24 cellular contexts compared by ENCODE assay signal in the genomic region with DNA sequence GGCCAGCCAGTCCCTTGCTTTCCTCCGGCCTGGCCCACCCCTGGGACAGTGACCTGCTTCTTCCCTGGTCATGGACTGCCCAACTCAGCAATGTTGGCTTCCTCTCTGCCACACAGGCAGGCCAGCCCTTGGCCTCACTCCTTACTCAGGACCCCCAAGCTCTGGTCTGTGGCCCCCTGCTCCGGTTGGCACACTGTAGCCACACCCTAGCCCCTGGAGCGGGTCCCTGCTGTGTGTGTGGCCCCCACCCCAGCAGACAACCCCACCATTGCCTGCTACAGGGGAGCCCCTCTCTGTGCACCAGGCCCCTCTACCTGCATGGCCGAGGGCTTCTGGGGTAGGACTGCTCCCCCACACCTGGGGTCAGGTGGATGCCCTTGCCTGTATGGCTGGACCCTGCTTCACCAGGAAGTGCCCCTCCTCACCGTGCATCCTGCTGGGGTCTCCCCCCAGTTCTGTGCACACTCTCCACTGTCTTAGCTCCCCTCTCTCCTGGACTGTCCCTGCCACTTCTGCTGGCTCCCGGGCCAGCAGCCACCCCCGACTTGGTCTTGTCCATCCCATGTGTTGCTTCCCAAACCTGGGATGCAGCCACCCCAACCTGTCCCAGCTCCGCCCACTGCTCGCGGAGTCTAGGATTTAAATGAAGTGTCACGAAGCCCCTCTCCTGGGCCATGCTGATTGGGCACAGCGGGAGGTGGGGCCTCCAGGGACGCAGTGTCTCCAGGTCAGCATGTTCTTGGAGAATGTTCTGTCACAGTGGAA.
"Had no signal": no experiment of that assay in that cellular context is flagged by ENCODE, and none has a peak within 500 bp of the region (broad histone marks: within the 10 kb centered on the region; RNA-seq: fewer than 3 reads in every experiment).

No MANE protein-coding gene starts in this region.

- H3K4me1 ChIP-seq: breast epithelium, SJCRH30 had no signal

- H2AFZ ChIP-seq: PC-9 had no signal

- H3K27me3 ChIP-seq: breast epithelium, SJCRH30 had no signal

- H3K4me1 Mint-ChIP-seq: activated B cell treated with CpG ODN at 0.5 μM for 24 hours; activated CD4-positive, alpha-beta memory T cell treated with anti-CD3 and anti-CD28 coated beads, Interleukin-2, amount 10 ng/mL, durations not matched to agents 7 days and 5 days; activated CD4-positive, alpha-beta T cell treated with anti-CD3 and anti-CD28 coated beads, Interleukin-2, amount 10 ng/mL, durations not matched to agents 24 days and 14 days; activated naive CD4-positive, alpha-beta T cell treated with anti-CD3 and anti-CD28 coated beads, Interleukin-2, amount 50 U/mL, for 24 hours had no signal

- DNase-seq: activated B cell treated with CpG ODN at 0.5 μM for 24 hours; activated CD4-positive, alpha-beta memory T cell treated with anti-CD3 and anti-CD28 coated beads, Interleukin-2, amount 10 ng/mL, durations not matched to agents 7 days and 5 days; activated CD4-positive, alpha-beta T cell treated with anti-CD3 and anti-CD28 coated beads for 1 hour; activated CD4-positive, alpha-beta T cell treated with anti-CD3 and anti-CD28 coated beads, Interleukin-2, amount 10 ng/mL, durations not matched to agents 24 days and 14 days; activated gamma-delta T cell treated with Interleukin-2 at 50 U/mL for 16 hours; activated T-cell treated with anti-CD3 and anti-CD28 coated beads, Interleukin-2, amount 50 U/mL, for 72 hours; aorta; caudate nucleus; MM.1S; NCI-H1105; NCI-H1436; NCI-H1694 treated with DMSO at 0.1 percent for 48 hours; NCI-H2029 treated with DMSO at 0.1 percent for 48 hours; NCI-H345; NCI-H510A; NCI-H526 treated with DMSO at 0.1 percent for 48 hours; NK-92 treated with Interleukin-12 subunit alpha and Interleukin-12 subunit beta, amount 100 ng/mL, for 24 hours; PC-9; SJCRH30; SK-N-SH; SW 1271 had no signal

- H3K9me3 ChIP-seq: breast epithelium, SJCRH30, SK-N-SH had no signal

- H3K4me3 ChIP-seq: breast epithelium, PC-9, SJCRH30 had no signal

- H3K27ac ChIP-seq: breast epithelium, PC-9, SJCRH30 had no signal

- H3K36me3 Mint-ChIP-seq: activated naive CD4-positive, alpha-beta T cell treated with anti-CD3 and anti-CD28 coated beads, Interleukin-2, amount 50 U/mL, for 24 hours had no signal

- H3K4me2 ChIP-seq: PC-9, SK-N-SH had no signal

- H3K9me2 ChIP-seq: SK-N-SH had no signal

- H3K9ac ChIP-seq: SK-N-SH had no signal

- H3K9me3 Mint-ChIP-seq: activated B cell treated with CpG ODN at 0.5 μM for 24 hours; activated CD4-positive, alpha-beta memory T cell treated with anti-CD3 and anti-CD28 coated beads, Interleukin-2, amount 10 ng/mL, durations not matched to agents 7 days and 5 days; activated CD4-positive, alpha-beta T cell treated with anti-CD3 and anti-CD28 coated beads, Interleukin-2, amount 10 ng/mL, durations not matched to agents 24 days and 14 days; activated naive CD4-positive, alpha-beta T cell treated with anti-CD3 and anti-CD28 coated beads, Interleukin-2, amount 50 U/mL, for 24 hours; activated T-cell treated with anti-CD3 and anti-CD28 coated beads, Interleukin-2, amount 50 U/mL, for 72 hours; activated T-helper 2 cell treated with anti-CD3 and anti-CD28 coated beads, Interferon-gamma antibody, Interleukin-2, Interleukin-4, amounts not matched to agents 10 μg/mL and 5 μg/mL and 100 μg/mL, durations not matched to agents 14 hours and 24 hours and 36 hours had no signal

- H3K27ac Mint-ChIP-seq: activated B cell treated with CpG ODN at 0.5 μM for 24 hours; activated CD4-positive, alpha-beta memory T cell treated with anti-CD3 and anti-CD28 coated beads, Interleukin-2, amount 10 ng/mL, durations not matched to agents 7 days and 5 days; activated CD4-positive, alpha-beta T cell treated with anti-CD3 and anti-CD28 coated beads, Interleukin-2, amount 10 ng/mL, durations not matched to agents 24 days and 14 days; activated naive CD4-positive, alpha-beta T cell treated with anti-CD3 and anti-CD28 coated beads, Interleukin-2, amount 50 U/mL, for 24 hours; activated T-cell treated with anti-CD3 and anti-CD28 coated beads, Interleukin-2, amount 50 U/mL, for 72 hours; activated T-helper 2 cell treated with anti-CD3 and anti-CD28 coated beads, Interferon-gamma antibody, Interleukin-2, Interleukin-4, amounts not matched to agents 10 μg/mL and 5 μg/mL and 100 μg/mL, durations not matched to agents 14 hours and 24 hours and 36 hours had no signal

- H3K27me3 Mint-ChIP-seq: activated B cell treated with CpG ODN at 0.5 μM for 24 hours; activated CD4-positive, alpha-beta memory T cell treated with anti-CD3 and anti-CD28 coated beads, Interleukin-2, amount 10 ng/mL, durations not matched to agents 7 days and 5 days; activated CD4-positive, alpha-beta T cell treated with anti-CD3 and anti-CD28 coated beads, Interleukin-2, amount 10 ng/mL, durations not matched to agents 24 days and 14 days; activated naive CD4-positive, alpha-beta T cell treated with anti-CD3 and anti-CD28 coated beads, Interleukin-2, amount 50 U/mL, for 24 hours had no signal

- H3K4me3 Mint-ChIP-seq: activated B cell treated with CpG ODN at 0.5 μM for 24 hours; activated CD4-positive, alpha-beta memory T cell treated with anti-CD3 and anti-CD28 coated beads, Interleukin-2, amount 10 ng/mL, durations not matched to agents 7 days and 5 days; activated CD4-positive, alpha-beta T cell treated with anti-CD3 and anti-CD28 coated beads, Interleukin-2, amount 10 ng/mL, durations not matched to agents 24 days and 14 days; activated naive CD4-positive, alpha-beta T cell treated with anti-CD3 and anti-CD28 coated beads, Interleukin-2, amount 50 U/mL, for 24 hours; activated T-cell treated with anti-CD3 and anti-CD28 coated beads, Interleukin-2, amount 50 U/mL, for 72 hours had no signal
